Comparison of ENCODE assay signal across 8 cellular contexts in the genomic region with DNA sequence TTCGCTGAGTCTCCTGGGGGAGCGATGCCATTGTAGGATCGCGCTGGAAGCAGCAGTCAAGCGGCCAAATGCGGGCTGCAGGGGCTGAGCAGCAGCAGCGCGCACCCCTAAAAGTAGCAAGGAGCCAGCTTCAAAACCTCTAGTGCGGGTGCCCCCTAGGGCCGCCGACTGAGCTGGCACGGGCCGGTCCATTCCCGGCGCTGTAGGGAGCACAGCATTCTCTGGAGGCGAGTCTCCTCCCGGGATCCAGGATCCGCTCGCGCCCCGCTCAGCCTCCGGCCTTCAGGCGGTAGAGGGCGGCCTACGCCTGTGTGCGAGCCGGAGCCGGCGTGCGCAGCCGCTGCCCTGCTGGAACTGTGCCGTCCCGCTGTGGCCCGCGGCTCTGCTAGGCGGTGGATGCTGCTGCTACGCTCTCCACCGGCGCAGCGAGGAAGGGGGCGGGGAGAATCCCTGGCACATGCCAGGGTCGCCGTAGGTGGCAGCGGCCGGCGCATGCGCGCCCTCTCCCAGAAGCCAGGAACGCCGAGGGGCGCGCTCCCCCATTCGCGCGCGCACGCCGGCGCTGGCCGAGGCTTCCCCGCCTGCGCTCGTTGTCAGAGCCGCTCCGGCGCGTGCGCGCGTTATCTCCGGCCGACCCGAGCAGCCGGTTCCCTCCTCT. TPM values are rescaled to one million over a fixed set of nuclear protein-coding genes. Genes with fewer than 3 reads are reported as not detected.
DNase-seq lines count a peak whose midpoint lies in the region; ATAC-seq and TF ChIP-seq lines count a peak whose summit lies in the region.

Gene FUT8 (plus strand): TSS at position 542 of the 658 bp plus-strand sequence. CDS start 148,834 bp downstream, outside the sequence.

- DNase-seq in Calu3 (peak; percentile 98), HUDEP-2 (lab: John Stamatoyannopoulos, UW; ENCODE audit: unreplicated experiment in 76 of 76) (peak in 75 of 76 experiments; percentile 45 to 96 (median 92)), NOMO-1 treated with DMSO at 0.1 percent for 48 hours (lab: John Stamatoyannopoulos, UW; ENCODE audit: unreplicated experiment) (peak; percentile 69), memory B cell (ENCODE audit: low spot score in 2 of 2) (peak; percentile 86 to 97)
- peak; percentile 77 to 90 (median 78) for DNase-seq in activated CD8-positive, alpha-beta memory T cell treated with anti-CD3 and anti-CD28 coated beads for 48 hours (ENCODE audit: low read depth in 2 of 3, low spot score in 2 of 3)
- DNase-seq in effector memory CD8-positive, alpha-beta T cell = peak; percentile 88 to 91 (median 89)
- peak; percentile 92 for DNase-seq in stimulated activated CD8-positive, alpha-beta memory T cell treated with anti-CD3 and anti-CD28 coated beads, Interleukin-12 subunit alpha, Interleukin-12 subunit beta, amount 100 ng/mL, for 24 hours (ENCODE audit: extremely low read depth)

- H3K4me1 Mint-ChIP-seq in Calu3 (ENCODE audit: low read depth, unreplicated experiment) (peaks cover 8% of the 10 kb centered on the region), memory B cell (peaks cover 17% of the 10 kb centered on the region)
- peaks cover 15 to 30% of the 10 kb centered on the region in 2 donors for H3K4me1 Mint-ChIP-seq in effector memory CD8-positive, alpha-beta T cell (ENCODE audit: low read depth in 2 of 2)

- H3K36me3 Mint-ChIP-seq in Calu3 (ENCODE audit: insufficient read depth, unreplicated experiment) (peaks cover 36% of the 10 kb centered on the region), memory B cell (peaks cover 2% of the 10 kb centered on the region)
- peaks cover 10% of the 10 kb centered on the region for H3K36me3 Mint-ChIP-seq in effector memory CD8-positive, alpha-beta T cell (ENCODE audit: insufficient read depth)

- intact Hi-C loops in Calu3 (cut with micrococcal nuclease; ENCODE audit: unreplicated experiment) = loop anchor here (2.0 kb wide), 1 partner anchor 122 kb away; no protein-coding TSS in a partner anchor

- H3K27me3 Mint-ChIP-seq in Calu3 (ENCODE audit: unreplicated experiment) = no peaks in the 10 kb centered on the region
- no peaks in the 10 kb centered on the region for H3K27me3 Mint-ChIP-seq in effector memory CD8-positive, alpha-beta T cell
- H3K27me3 Mint-ChIP-seq in memory B cell = no peaks in the 10 kb centered on the region

- H3K4me3 Mint-ChIP-seq in Calu3 (ENCODE audit: low read depth, unreplicated experiment) (peak within 1 kb of the TSS; percentile 79), memory B cell (peak within 1 kb of the TSS; percentile 89)
- H3K4me3 Mint-ChIP-seq in effector memory CD8-positive, alpha-beta T cell = peak within 1 kb of the TSS; percentile 97 to 98

- peak within 1 kb of the TSS; percentile 78 for H3K27ac Mint-ChIP-seq in Calu3 (ENCODE audit: unreplicated experiment)
- H3K27ac Mint-ChIP-seq in effector memory CD8-positive, alpha-beta T cell = peak within 1 kb of the TSS; percentile 96 to 99
- peak within 1 kb of the TSS; percentile 87 for H3K27ac Mint-ChIP-seq in memory B cell

- ATAC-seq in GM21381 (IDR thresholded peaks at IDR 0.05; ENCODE audit: unreplicated experiment) (peak; percentile 68), memory B cell (ENCODE audit: low read depth) (peak; percentile 86)
- ATAC-seq in effector memory CD8-positive, alpha-beta T cell (replicated peaks) = peak; percentile 86

- TSS peak; percentile 73 for BruUV-seq in Calu3 (replicated peaks; lab: Mats Ljungman, UMichigan)

- H3K9me3 Mint-ChIP-seq in Calu3 (ENCODE audit: low read depth, unreplicated experiment) (no peaks in the 10 kb centered on the region), memory B cell (no peaks in the 10 kb centered on the region)
- no peaks in the 10 kb centered on the region for H3K9me3 Mint-ChIP-seq in effector memory CD8-positive, alpha-beta T cell

- CTCF ChIA-PET in Calu3 (lab: Charles Lee) = interaction anchor here (0.7 to 1.9 kb wide), 14 partner anchors 109 to 421 kb away, joined by 3 to 13 read pairs (median 4); no protein-coding TSS in a partner anchor

- TF ChIP-seq CTCF in Calu3 (IDR thresholded peaks at IDR 0.05; ENCODE audit: unreplicated experiment) = peak; percentile 11

RNA-seq across cellular contexts. Expression of gene FUT8, which starts in this region (rescaled TPM):
- 85.7 and 129 TPM in 2 replicates for total RNA-seq in Calu3 (2022)

Comparison
In these comparisons a context has a peak if more than half of its experiments do, and no peak if none do; other contexts are left out.
1. Peak in every context shown above with its lines: DNase-seq and ATAC-seq.